In the genomic region with DNA sequence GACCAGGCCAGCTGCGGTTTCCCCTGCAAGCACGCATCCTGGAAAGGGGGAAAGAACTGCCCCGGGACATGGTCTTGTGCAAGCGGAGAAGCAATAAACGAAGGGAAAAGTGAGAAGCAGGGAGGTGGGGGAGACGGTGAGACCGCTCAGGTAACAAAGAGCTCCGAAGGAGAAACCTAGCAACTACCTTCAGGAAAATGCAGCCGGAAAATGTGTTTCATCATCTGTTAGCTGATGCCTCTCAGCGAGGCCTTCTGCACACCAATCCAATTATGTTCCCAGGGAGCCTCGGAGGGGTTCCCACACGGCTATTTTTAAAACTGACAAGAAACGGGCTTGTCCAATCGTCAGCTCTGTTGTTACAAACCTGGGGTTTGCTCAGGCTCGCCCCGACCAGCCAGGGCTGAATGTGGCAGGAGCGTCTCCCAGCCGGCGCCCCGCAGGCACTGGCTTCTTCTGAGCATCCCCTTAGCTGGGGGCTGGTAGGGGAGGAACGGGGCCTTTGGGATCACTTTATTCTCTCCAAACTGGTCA, we compare ENCODE assay signal across 15 cellular contexts. TPM values are rescaled to one million over a fixed set of nuclear protein-coding genes. Genes with fewer than 3 reads are reported as not detected.
DNase-seq lines count a peak whose midpoint lies in the region; ATAC-seq and TF ChIP-seq lines count a peak whose summit lies in the region.
"Had no signal": no experiment of that assay in that cellular context is flagged by ENCODE, and none has a peak within 500 bp of the region (broad histone marks: within the 10 kb centered on the region; RNA-seq: fewer than 3 reads in every experiment).

No MANE protein-coding gene starts in this region.

- no peak overlapping the region for H2BK12ac ChIP-seq in neuronal stem cell (ENCODE audit: low read length)

- CTCF ChIA-PET in OCI-LY7 (lab: Charles Lee; ENCODE audit: unreplicated experiment): no interaction called here

- peaks cover 0 to 3% of the 10 kb centered on the region in 2 donors for H3K9me3 ChIP-seq in neuronal stem cell (replicated peaks in 1 of 2; ENCODE audit: control insufficient read depth in 2 of 2, insufficient read depth in 1 of 2, low read depth in 1 of 2, low read length in 2 of 2)
- no peaks in the 10 kb centered on the region for H3K9me3 ChIP-seq in OCI-LY7 (ENCODE audit: low read length)

- no peak overlapping the region for H2BK5ac ChIP-seq in neuronal stem cell (ENCODE audit: low read length)

- no peak overlapping the region for H3K27ac ChIP-seq in neuronal stem cell (replicated peaks; ENCODE audit: low read length)
- H3K27ac ChIP-seq in OCI-LY7 (ENCODE audit: low read depth, low read length, poor library complexity, severe bottlenecking): no peak overlapping the region
- H3K27ac ChIP-seq: cardiac muscle cell had no signal

- H2AFZ ChIP-seq in neuronal stem cell (ENCODE audit: low read length) (no peak overlapping the region), OCI-LY7 (ENCODE audit: low read length) (no peak overlapping the region)

- no peak for TF ChIP-seq CTCF in epithelial cell of proximal tubule (conservative IDR thresholded peaks at IDR 0.05; ENCODE audit: low read depth, low read length)
- no peak for TF ChIP-seq CTCF in OCI-LY7 (conservative IDR thresholded peaks at IDR 0.05; ENCODE audit: low read length)

- H3K4ac ChIP-seq in neuronal stem cell (ENCODE audit: low read length): no peak overlapping the region

- no peaks in the 10 kb centered on the region for H3K9me2 ChIP-seq in OCI-LY7 (ENCODE audit: insufficient read depth, low read length)

- no CpG with 5 or more reads among the region's 21 CpGs for WGBS in neuronal stem cell (ENCODE audit: extremely low coverage in 2 of 2, insufficient read length in 2 of 2, insufficient replicate concordance in 1 of 2), 2 donors

- no peak overlapping the region for H3K4me2 ChIP-seq in neuronal stem cell (ENCODE audit: insufficient read depth, low read length, poor library complexity, severe bottlenecking)
- H3K4me2 ChIP-seq in OCI-LY7 (ENCODE audit: low read length): no peak overlapping the region

- H3K14ac ChIP-seq in neuronal stem cell (ENCODE audit: low read length): no peak overlapping the region

- no peak overlapping the region for H4K91ac ChIP-seq in neuronal stem cell (ENCODE audit: low read depth, low read length, poor library complexity)

- H2AK5ac ChIP-seq in neuronal stem cell (ENCODE audit: low read depth, low read length): peak overlapping the region; percentile 73

- no peak overlapping the region for H4K8ac ChIP-seq in neuronal stem cell (ENCODE audit: low read depth, low read length)

- no peaks in the 10 kb centered on the region for H3K79me2 ChIP-seq in OCI-LY7 (ENCODE audit: insufficient read depth, low read depth, low read length)

- ATAC-seq in HG02973 (IDR thresholded peaks at IDR 0.05; ENCODE audit: unreplicated experiment) (no peak), HG03521 (IDR thresholded peaks at IDR 0.05; ENCODE audit: unreplicated experiment) (no peak)
- ATAC-seq: natural killer cell treated with Interleukin-12 subunit alpha and Interleukin-12 subunit beta and Interleukin-15 and Interleukin-18, amount 100 ng/mL, for 72 hours had no signal

- peak overlapping the region; percentile 31 for H3K18ac ChIP-seq in neuronal stem cell (ENCODE audit: low read length)

- intact Hi-C loops in OCI-LY7 (cut with micrococcal nuclease; ENCODE audit: unreplicated experiment): no loop called here

- no peaks in the 10 kb centered on the region for H4K20me1 ChIP-seq in OCI-LY7 (ENCODE audit: insufficient read depth, low read length)

- no peaks in the 10 kb centered on the region for H3K79me1 ChIP-seq in neuronal stem cell (ENCODE audit: low read depth, low read length)

- H3K4me1 ChIP-seq in neuronal stem cell (ENCODE audit: control insufficient read depth in 2 of 2, insufficient read depth in 1 of 2, low read depth in 1 of 2, low read length in 2 of 2): peaks cover 23 to 26% of the 10 kb centered on the region in 2 donors
- H3K4me1 ChIP-seq in OCI-LY7 (ENCODE audit: insufficient read depth, low read length, poor library complexity, severe bottlenecking): peaks cover 20% of the 10 kb centered on the region

- peaks cover 24 to 94% (median 68%) of the 10 kb centered on the region in 3 experiments for H3K27me3 ChIP-seq in neuronal stem cell (ENCODE audit: control insufficient read depth in 3 of 3, insufficient read depth in 3 of 3, low read depth in 1 of 3, low read length in 3 of 3)

- no peak overlapping the region for H3K23ac ChIP-seq in neuronal stem cell (ENCODE audit: low read depth, low read length, poor library complexity)

- BruUV-seq in OCI-LY7 (replicated peaks; lab: Mats Ljungman, UMichigan): no TSS peak

- H2BK15ac ChIP-seq in neuronal stem cell (ENCODE audit: low read length): no peak overlapping the region

- H3K36me3 ChIP-seq in neuronal stem cell (replicated peaks in 1 of 2; ENCODE audit: control insufficient read depth in 2 of 2, insufficient read depth in 2 of 2, low read length in 2 of 2) (no peaks in the 10 kb centered on the region), OCI-LY7 (ENCODE audit: insufficient read depth, low read length) (no peaks in the 10 kb centered on the region)
- H3K36me3 ChIP-seq: cardiac muscle cell had no signal

- POLR2A ChIA-PET in OCI-LY7 (lab: Charles Lee): interaction anchor here (1.1 kb wide), 1 partner anchor 209 kb away, joined by 3 read pairs; no protein-coding TSS in a partner anchor

- no peak overlapping the region for H3K9ac ChIP-seq in neuronal stem cell (ENCODE audit: low read depth, low read length, poor library complexity)

- H3K4me3 ChIP-seq in epithelial cell of proximal tubule (ENCODE audit: low read depth, low read length) (peak overlapping the region; percentile 90), neuronal stem cell (ENCODE audit: low read length in 2 of 2) (no peak overlapping the region), OCI-LY7 (ENCODE audit: low read depth, low read length, poor library complexity, severe bottlenecking) (no peak overlapping the region)
- H3K4me3 ChIP-seq: cardiac muscle cell had no signal

- DNase-seq in ELF-1 (ENCODE audit: low read depth, low spot score) (peak; percentile 81), NCI-H82 (lab: John Stamatoyannopoulos, UW) (peak; percentile 91), epithelial cell of proximal tubule (ENCODE audit: low read depth) (no peak), neuronal stem cell (ENCODE audit: low spot score) (no peak), NCI-H1092 (lab: John Stamatoyannopoulos, UW) (no peak), OCI-LY7 (ENCODE audit: low spot score) (no peak)
- DNase-seq: EL, Kasumi-1, NCI-H774, SW 1271 had no signal

- no peak overlapping the region for H2BK120ac ChIP-seq in neuronal stem cell (ENCODE audit: low read depth, low read length)

RNA-seq across cellular contexts. Expression of a gene that starts 3.4 kb away (rescaled TPM):
- total RNA-seq in epithelial cell of proximal tubule: 20.2 and 23.4 TPM in 2 replicates
- polyA plus RNA-seq in neuronal stem cell (2013, experiment 1 of 2): 0.47 TPM
- polyA plus RNA-seq in neuronal stem cell (2013, experiment 2 of 2): 0.46 TPM
- total RNA-seq in OCI-LY7 (2014; rRNA removed; shearing (Covaris generic)): 0.13 and 0.19 TPM in 2 replicates
- total RNA-seq in OCI-LY7 (2022): 0.08 TPM in 1 of 2 replicates, not detected in the other
- total RNA-seq: activated T-helper 2 cell treated with anti-CD3 and anti-CD28 coated beads, Interferon-gamma antibody, Interleukin-2, Interleukin-4, amounts not matched to agents 10 μg/mL and 5 μg/mL and 100 μg/mL, durations not matched to agents 14 hours and 24 hours and 36 hours had no signal

Comparison
In these comparisons a context has a peak if more than half of its experiments do, and no peak if none do; other contexts are left out.
1. DNase-seq: peak in ELF-1 (single experiment) and NCI-H82 (single experiment); none in epithelial cell of proximal tubule (single experiment), neuronal stem cell (single experiment), NCI-H1092 (single experiment) and OCI-LY7 (single experiment).
2. RNA of a gene that starts 3.4 kb away (total RNA-seq): 20.2 to 23.4 TPM in epithelial cell of proximal tubule; 0.08 to 0.19 TPM in OCI-LY7; every median in the first group is over 10 times any median in the second.